Comparison of ENCODE assay signal across 20 cellular contexts in the genomic region with DNA sequence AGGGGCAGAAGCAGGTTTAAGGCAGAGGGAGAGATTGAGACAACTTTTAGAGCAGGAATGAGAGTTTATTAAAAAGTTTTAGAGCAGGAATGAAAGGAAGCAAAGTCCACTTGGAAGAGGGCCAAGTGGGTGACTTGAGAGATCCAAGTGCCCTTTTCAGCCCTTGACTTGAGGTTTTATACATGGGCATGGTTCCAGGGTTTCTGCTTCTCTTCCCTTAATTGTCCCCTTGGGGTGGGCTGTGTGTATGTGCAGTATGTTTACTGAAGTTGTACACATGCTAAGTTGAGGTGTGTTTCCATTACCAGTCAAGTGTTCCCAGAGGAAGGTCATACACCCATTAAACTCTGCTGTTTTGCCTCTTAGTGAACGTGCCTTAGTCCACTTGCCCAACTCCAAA. TPM values are rescaled to one million over a fixed set of nuclear protein-coding genes. Genes with fewer than 3 reads are reported as not detected.
DNase-seq lines count a peak whose midpoint lies in the region; TF ChIP-seq lines count a peak whose summit lies in the region.
"Had no signal": no experiment of that assay in that cellular context is flagged by ENCODE, and none has a peak within 500 bp of the region (broad histone marks: within the 10 kb centered on the region; RNA-seq: fewer than 3 reads in every experiment).

No MANE protein-coding gene starts in this region.

- peak overlapping the region; percentile 7 for H3K27ac Mint-ChIP-seq in Calu3 (ENCODE audit: unreplicated experiment)

- no TSS peak for BruUV-seq in Calu3 (replicated peaks; lab: Mats Ljungman, UMichigan)

- no peak for TF ChIP-seq EP300 in sigmoid colon (IDR thresholded peaks at IDR 0.05)

- no peak for TF ChIP-seq POLR2A in sigmoid colon (IDR thresholded peaks at IDR 0.05)

- intact Hi-C loops in Calu3 (cut with micrococcal nuclease; ENCODE audit: unreplicated experiment), result no loop called here
- intact Hi-C loops in sigmoid colon (cut with DNase I), result no loop called here

- TF ChIP-seq CTCF in Calu3 (IDR thresholded peaks at IDR 0.05; ENCODE audit: unreplicated experiment) (no peak), sigmoid colon (IDR thresholded peaks at IDR 0.05) (no peak)

- peaks cover 3% of the 10 kb centered on the region for H3K9me3 ChIP-seq in adipocyte (ENCODE audit: control insufficient read depth, low read length)
- peaks cover 0 to 5% (median 2%) of the 10 kb centered on the region in 4 donors for H3K9me3 ChIP-seq in sigmoid colon
- H3K9me3 ChIP-seq: neutrophil had no signal

- no peaks in the 10 kb centered on the region for H3K27me3 Mint-ChIP-seq in Calu3 (ENCODE audit: unreplicated experiment)
- H3K27me3 Mint-ChIP-seq: CD4-positive, alpha-beta memory T cell had no signal

- H3K4me3 ChIP-seq in adipocyte (ENCODE audit: low read length), result peak overlapping the region; percentile 8
- H3K4me3 ChIP-seq in sigmoid colon, result no peak overlapping the region
- H3K4me3 ChIP-seq: left ventricle myocardium inferior had no signal

- no peak overlapping the region for H3K4me3 Mint-ChIP-seq in Calu3 (ENCODE audit: low read depth, unreplicated experiment)
- H3K4me3 Mint-ChIP-seq: CD4-positive, alpha-beta memory T cell had no signal

- no peaks in the 10 kb centered on the region for H3K9me3 Mint-ChIP-seq in Calu3 (ENCODE audit: low read depth, unreplicated experiment)

- H3K4me1 ChIP-seq in adipocyte (ENCODE audit: control insufficient read depth, insufficient read depth, low read length), result peaks cover 44% of the 10 kb centered on the region
- H3K4me1 ChIP-seq in sigmoid colon, result no peaks in the 10 kb centered on the region

- H3K36me3 ChIP-seq in adipocyte (ENCODE audit: control insufficient read depth, insufficient read depth, low read length, severe bottlenecking) (no peaks in the 10 kb centered on the region), sigmoid colon (no peaks in the 10 kb centered on the region)
- H3K36me3 ChIP-seq: left ventricle myocardium inferior, neutrophil, WERI-Rb-1 had no signal

- no peak overlapping the region for H3K9ac ChIP-seq in adipocyte (ENCODE audit: low read length)

- CTCF ChIA-PET in Calu3 (lab: Charles Lee), result interaction anchor here (2.0 kb wide), 1 partner anchor 19 kb away, joined by 6 read pairs; no protein-coding TSS in a partner anchor

- DNase-seq in Calu3, result no peak
- peak; percentile 14 for DNase-seq in M059J (ENCODE audit: low read depth)
- DNase-seq in adipocyte (ENCODE audit: low read depth), result no peak
- DNase-seq in sigmoid colon, result peak; percentile 17
- DNase-seq in Kasumi-1 (lab: John Stamatoyannopoulos, UW), result no peak
- DNase-seq in activated effector memory CD4-positive, alpha-beta T cell treated with Interleukin-2 at 50 U/mL for 16 hours, result no peak
- DNase-seq in stimulated activated CD4-positive, alpha-beta T cell treated with anti-CD3 and anti-CD28 coated beads, Interleukin-2, amount 100 ng/mL, for 24 hours, result no peak
- DNase-seq in NCI-H510A (lab: John Stamatoyannopoulos, UW), result no peak
- DNase-seq: activated CD4-positive, alpha-beta T cell treated with anti-CD3 and anti-CD28 coated beads, Interleukin-2, amount 50 U/mL, for 48 hours; activated naive CD4-positive, alpha-beta T cell treated with anti-CD3 and anti-CD28 coated beads, Interleukin-2, amount 50 U/mL, for 16 hours; CD4-positive, alpha-beta memory T cell; glutamatergic neuron; GOT3; left ventricle myocardium inferior; NCI-H2029; NCI-H510A treated with DMSO at 0.1 percent for 48 hours; SHP77; substantia nigra; WERI-Rb-1 had no signal

- H3K27me3 ChIP-seq in adipocyte (replicated peaks; ENCODE audit: control insufficient read depth, insufficient read depth, low read length) (no peaks in the 10 kb centered on the region), sigmoid colon (no peaks in the 10 kb centered on the region)
- H3K27me3 ChIP-seq: neutrophil had no signal

- no peak overlapping the region for H3K27ac ChIP-seq in sigmoid colon
- H3K27ac ChIP-seq: neutrophil, WERI-Rb-1 had no signal

- H3K36me3 Mint-ChIP-seq in Calu3 (ENCODE audit: insufficient read depth, unreplicated experiment), result no peaks in the 10 kb centered on the region
- H3K36me3 Mint-ChIP-seq: CD4-positive, alpha-beta memory T cell had no signal

- H3K4me1 Mint-ChIP-seq in Calu3 (ENCODE audit: low read depth, unreplicated experiment), result peaks cover 29% of the 10 kb centered on the region

- WGBS in sigmoid colon, 2 donors, result 73 to 74% methylated on average over 1 of the region's 1 CpG

RNA-seq across cellular contexts. Expression of gene METTL6, which starts 41.0 kb away (rescaled TPM):
- total RNA-seq in Calu3 (2022), result 22.5 and 23.0 TPM in 2 replicates
- 11.4 and 21.6 TPM in 2 replicates for total RNA-seq in M059J (2014; rRNA removed; shearing (Covaris generic))
- 10 to 100 TPM; 14.3 to 21.9 (median 15.3) TPM for total RNA-seq in sigmoid colon
- 10 to 100 TPM in 1 of 3 donors, 1 to 10 TPM in 2; 5.4 to 11.7 (median 9.5) TPM for polyA plus RNA-seq in sigmoid colon

RNA-seq across cellular contexts. Expression of gene EAF1, which starts 41.0 kb away (rescaled TPM):
- 23.9 and 24.3 TPM in 2 replicates for total RNA-seq in Calu3 (2022)
- total RNA-seq in M059J (2014; rRNA removed; shearing (Covaris generic)), result 19.3 and 32.8 TPM in 2 replicates
- 10 to 100 TPM; 10.0 to 17.8 (median 14.9) TPM for total RNA-seq in sigmoid colon
- 10 to 100 TPM in 2 of 3 donors, 1 to 10 TPM in 1; 7.2 to 11.8 (median 10.5) TPM for polyA plus RNA-seq in sigmoid colon

RNA-seq across cellular contexts. Expression of gene SH3BP5, which starts 54.0 kb away (rescaled TPM):
- total RNA-seq in Calu3 (2022) (4.0 and 4.2 TPM in 2 replicates), sigmoid colon (10 to 100 TPM; 25.1 to 40.4 (median 31.9) TPM)
- total RNA-seq in M059J (2014; rRNA removed; shearing (Covaris generic)), result 9.2 and 9.9 TPM in 2 replicates
- polyA plus RNA-seq in sigmoid colon, result 10 to 100 TPM in 2 of 3 donors, 1 to 10 TPM in 1; 5.5 to 31.2 (median 21.6) TPM

Comparison
In these comparisons a context has a peak if more than half of its experiments do, and no peak if none do; other contexts are left out.
1. DNase-seq: peak in M059J (single experiment) and sigmoid colon (single experiment); none in Calu3 (single experiment), adipocyte (single experiment), Kasumi-1 (0 of 2), activated effector memory CD4-positive, alpha-beta T cell treated with Interleukin-2 at 50 U/mL for 16 hours (single experiment), stimulated activated CD4-positive, alpha-beta T cell treated with anti-CD3 and anti-CD28 coated beads, Interleukin-2, amount 100 ng/mL, for 24 hours (0 of 2) and NCI-H510A (single experiment).